In the genomic region with DNA sequence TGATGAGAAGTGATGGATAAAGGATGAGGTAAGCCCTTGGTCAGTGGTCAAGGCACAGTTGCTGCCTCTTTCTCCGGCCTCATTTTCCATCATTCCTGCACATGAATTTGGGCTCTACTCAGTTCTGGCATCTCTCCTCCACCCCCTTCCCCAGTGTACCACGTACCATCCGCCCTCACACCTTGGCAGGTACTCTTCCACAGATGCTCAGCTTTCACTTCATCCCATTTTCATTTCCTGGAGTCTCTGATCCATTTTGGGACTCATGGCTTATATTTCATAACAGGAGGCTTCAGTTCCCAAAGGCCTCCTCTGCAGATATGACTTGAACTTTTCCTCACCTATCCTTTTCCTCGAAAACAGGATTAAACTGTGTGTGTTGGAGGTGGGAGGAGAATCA, we compare ENCODE assay signal across 36 cellular contexts.
"Had no signal": no experiment of that assay in that cellular context is flagged by ENCODE, and none has a peak within 500 bp of the region (broad histone marks: within the 10 kb centered on the region; RNA-seq: fewer than 3 reads in every experiment).

No MANE protein-coding gene starts in this region.

- H3K27ac Mint-ChIP-seq: activated naive CD4-positive, alpha-beta T cell treated with anti-CD3 and anti-CD28 coated beads for 36 hours; activated naive CD4-positive, alpha-beta T cell treated with anti-CD3 and anti-CD28 coated beads, Interleukin-2, amount 50 U/mL, for 24 hours; activated naive CD4-positive, alpha-beta T cell treated with anti-CD3 and anti-CD28 coated beads, Interleukin-2, amount 50 U/mL, for 72 hours; activated naive CD8-positive, alpha-beta T cell; activated naive CD8-positive, alpha-beta T cell treated with anti-CD3 and anti-CD28 coated beads for 36 hours; activated naive CD8-positive, alpha-beta T cell treated with anti-CD3 and anti-CD28 coated beads, Interleukin-2, amount 10 ng/mL, durations not matched to agents 7 days and 5 days; activated naive CD8-positive, alpha-beta T cell treated with anti-CD3 and anti-CD28 coated beads, Interleukin-2, amount 50 U/mL, for 24 hours; activated T-cell treated with anti-CD3 and anti-CD28 coated beads, Interleukin-2, amount 50 U/mL, for 24 hours; activated T-cell treated with anti-CD3 and anti-CD28 coated beads, Interleukin-2, amount 50 U/mL, for 72 hours; activated T-helper 1 cell treated with anti-CD3 and anti-CD28 coated beads, Interleukin-12 subunit alpha, Interleukin-12 subunit beta, Interleukin-2, Interleukin-4 antibody, amounts not matched to agents 30 ng/mL and 10 ng/mL and 1 ng/mL, durations not matched to agents 14 hours and 24 hours and 36 hours; activated T-helper 17 cell treated with anti-CD3 and anti-CD28 coated beads, Interleukin-2, amount 50 U/mL, for 72 hours; activated T-helper 2 cell treated with anti-CD3 and anti-CD28 coated beads, Interferon-gamma antibody, Interleukin-2, Interleukin-4, amounts not matched to agents 10 μg/mL and 5 μg/mL and 100 μg/mL, durations not matched to agents 14 hours and 24 hours and 36 hours; brain had no signal

- H3K4me1 Mint-ChIP-seq: activated naive CD4-positive, alpha-beta T cell treated with anti-CD3 and anti-CD28 coated beads, Interleukin-2, amount 10 ng/mL, durations not matched to agents 7 days and 5 days; activated naive CD4-positive, alpha-beta T cell treated with anti-CD3 and anti-CD28 coated beads, Interleukin-2, amount 50 U/mL, for 24 hours; activated naive CD8-positive, alpha-beta T cell treated with anti-CD3 and anti-CD28 coated beads for 36 hours; activated naive CD8-positive, alpha-beta T cell treated with anti-CD3 and anti-CD28 coated beads, Interleukin-2, amount 10 ng/mL, durations not matched to agents 7 days and 5 days; activated naive CD8-positive, alpha-beta T cell treated with anti-CD3 and anti-CD28 coated beads, Interleukin-2, amount 50 U/mL, for 24 hours; activated T-helper 17 cell treated with anti-CD3 and anti-CD28 coated beads, Interleukin-2, amount 50 U/mL, for 72 hours; central memory CD8-positive, alpha-beta T cell had no signal

- H3K36me3 ChIP-seq: adrenal gland, ascending aorta, brain microvascular endothelial cell, breast epithelium, cardiac muscle cell had no signal

- DNase-seq: activated effector memory CD4-positive, alpha-beta T cell treated with anti-CD3 and anti-CD28 coated beads, Interleukin-2, amount 50 U/mL, for 16 hours; activated effector memory CD4-positive, alpha-beta T cell treated with Interleukin-2 at 50 U/mL for 16 hours; activated gamma-delta T cell; activated gamma-delta T cell treated with Interleukin-2 at 50 U/mL for 16 hours; activated naive CD4-positive, alpha-beta T cell; activated naive CD4-positive, alpha-beta T cell treated with anti-CD3 and anti-CD28 coated beads for 36 hours; activated naive CD4-positive, alpha-beta T cell treated with anti-CD3 and anti-CD28 coated beads, Interleukin-2, amount 10 ng/mL, durations not matched to agents 7 days and 5 days; activated naive CD4-positive, alpha-beta T cell treated with anti-CD3 and anti-CD28 coated beads, Interleukin-2, amount 50 U/mL, for 16 hours; activated naive CD4-positive, alpha-beta T cell treated with Interleukin-2 at 50 U/mL for 16 hours; activated naive CD8-positive, alpha-beta T cell treated with anti-CD3 and anti-CD28 coated beads for 36 hours; activated naive CD8-positive, alpha-beta T cell treated with anti-CD3 and anti-CD28 coated beads, Interleukin-2, amount 10 ng/mL, durations not matched to agents 7 days and 5 days; activated naive CD8-positive, alpha-beta T cell treated with anti-CD3 and anti-CD28 coated beads, Interleukin-2, amount 50 U/mL, for 24 hours; activated T-cell treated with anti-CD3 and anti-CD28 coated beads, Interleukin-2, amount 50 U/mL, for 24 hours; activated T-cell treated with anti-CD3 and anti-CD28 coated beads, Interleukin-2, amount 50 U/mL, for 4 hours; activated T-cell treated with anti-CD3 and anti-CD28 coated beads, Interleukin-2, amount 50 U/mL, for 48 hours; activated T-cell treated with anti-CD3 and anti-CD28 coated beads, Interleukin-2, amount 50 U/mL, for 72 hours; adrenal gland; amniotic stem cell; amygdala; anterior cingulate cortex; aorta; body of pancreas; brain microvascular endothelial cell; central memory CD4-positive, alpha-beta T cell; cerebellar nuclear complex had no signal

- H3K27ac ChIP-seq: adrenal gland, ascending aorta, body of pancreas, brain microvascular endothelial cell, breast epithelium, cardiac muscle cell had no signal

- H3K4me1 ChIP-seq: adrenal gland, body of pancreas, breast epithelium had no signal

- H3K4me3 ChIP-seq: adrenal gland, ascending aorta, body of pancreas, breast epithelium, cardiac muscle cell had no signal

- H3K36me3 Mint-ChIP-seq: activated naive CD4-positive, alpha-beta T cell treated with anti-CD3 and anti-CD28 coated beads, Interleukin-2, amount 10 ng/mL, durations not matched to agents 7 days and 5 days; activated naive CD4-positive, alpha-beta T cell treated with anti-CD3 and anti-CD28 coated beads, Interleukin-2, amount 50 U/mL, for 24 hours; activated naive CD4-positive, alpha-beta T cell treated with anti-CD3 and anti-CD28 coated beads, Interleukin-2, amount 50 U/mL, for 72 hours; activated naive CD8-positive, alpha-beta T cell; activated naive CD8-positive, alpha-beta T cell treated with anti-CD3 and anti-CD28 coated beads for 36 hours; activated naive CD8-positive, alpha-beta T cell treated with anti-CD3 and anti-CD28 coated beads, Interleukin-2, amount 10 ng/mL, durations not matched to agents 7 days and 5 days; brain had no signal

- H3K27me3 Mint-ChIP-seq: activated naive CD4-positive, alpha-beta T cell treated with anti-CD3 and anti-CD28 coated beads, Interleukin-2, amount 10 ng/mL, durations not matched to agents 7 days and 5 days; activated naive CD4-positive, alpha-beta T cell treated with anti-CD3 and anti-CD28 coated beads, Interleukin-2, amount 50 U/mL, for 24 hours; activated naive CD8-positive, alpha-beta T cell; activated naive CD8-positive, alpha-beta T cell treated with anti-CD3 and anti-CD28 coated beads, Interleukin-2, amount 10 ng/mL, durations not matched to agents 7 days and 5 days; activated naive CD8-positive, alpha-beta T cell treated with anti-CD3 and anti-CD28 coated beads, Interleukin-2, amount 50 U/mL, for 24 hours; central memory CD8-positive, alpha-beta T cell had no signal

- H3K9me3 ChIP-seq: adrenal gland, ascending aorta, body of pancreas, breast epithelium had no signal

- H3K9me3 Mint-ChIP-seq: activated naive CD4-positive, alpha-beta T cell treated with anti-CD3 and anti-CD28 coated beads, Interleukin-2, amount 50 U/mL, for 24 hours; activated T-cell treated with anti-CD3 and anti-CD28 coated beads, Interleukin-2, amount 50 U/mL, for 4 hours; activated T-helper 1 cell treated with anti-CD3 and anti-CD28 coated beads, Interleukin-12 subunit alpha, Interleukin-12 subunit beta, Interleukin-2, Interleukin-4 antibody, amounts not matched to agents 30 ng/mL and 10 ng/mL and 1 ng/mL, durations not matched to agents 14 hours and 24 hours and 36 hours; brain had no signal

- H3K27me3 ChIP-seq: adrenal gland, ascending aorta, body of pancreas, brain microvascular endothelial cell, breast epithelium, cardiac muscle cell had no signal

- H3K4me3 Mint-ChIP-seq: activated naive CD4-positive, alpha-beta T cell treated with anti-CD3 and anti-CD28 coated beads for 36 hours; activated naive CD4-positive, alpha-beta T cell treated with anti-CD3 and anti-CD28 coated beads, Interleukin-2, amount 10 ng/mL, durations not matched to agents 7 days and 5 days; activated naive CD4-positive, alpha-beta T cell treated with anti-CD3 and anti-CD28 coated beads, Interleukin-2, amount 50 U/mL, for 24 hours; activated naive CD8-positive, alpha-beta T cell; activated naive CD8-positive, alpha-beta T cell treated with anti-CD3 and anti-CD28 coated beads for 36 hours; activated naive CD8-positive, alpha-beta T cell treated with anti-CD3 and anti-CD28 coated beads, Interleukin-2, amount 10 ng/mL, durations not matched to agents 7 days and 5 days; activated naive CD8-positive, alpha-beta T cell treated with anti-CD3 and anti-CD28 coated beads, Interleukin-2, amount 50 U/mL, for 24 hours; activated T-cell treated with anti-CD3 and anti-CD28 coated beads, Interleukin-2, amount 50 U/mL, for 24 hours; activated T-cell treated with anti-CD3 and anti-CD28 coated beads, Interleukin-2, amount 50 U/mL, for 4 hours; activated T-cell treated with anti-CD3 and anti-CD28 coated beads, Interleukin-2, amount 50 U/mL, for 72 hours; activated T-helper 1 cell treated with anti-CD3 and anti-CD28 coated beads, Interleukin-12 subunit alpha, Interleukin-12 subunit beta, Interleukin-2, Interleukin-4 antibody, amounts not matched to agents 30 ng/mL and 10 ng/mL and 1 ng/mL, durations not matched to agents 14 hours and 24 hours and 36 hours; activated T-helper 17 cell treated with anti-CD3 and anti-CD28 coated beads, Interleukin-2, amount 50 U/mL, for 72 hours; brain; central memory CD8-positive, alpha-beta T cell had no signal
